Comparison of ENCODE assay signal across 2 cellular contexts in the genomic region with DNA sequence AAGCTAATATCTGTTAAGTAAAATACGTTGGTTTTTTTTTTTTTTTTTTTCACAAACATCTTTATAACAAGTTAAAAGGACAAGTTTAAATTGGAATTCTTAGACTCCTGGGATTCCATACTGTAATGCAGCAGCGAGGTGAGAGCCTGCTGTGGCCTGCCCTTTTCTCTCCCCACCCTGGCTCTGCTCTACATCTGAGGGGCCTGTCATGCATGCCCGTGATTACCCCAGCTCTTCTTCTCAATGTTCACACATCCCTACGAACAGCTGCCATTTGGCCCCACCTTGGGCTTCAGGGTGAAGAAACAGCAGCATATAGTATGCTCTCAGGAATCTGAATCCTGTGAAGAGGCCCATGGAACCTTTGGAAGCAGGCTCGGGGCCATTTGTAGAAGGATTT.
TF ChIP-seq lines count a peak whose summit lies in the region.

No MANE protein-coding gene starts in this region.

TF ChIP-seq in K562, 482 proteins besides CTCF, POLR2A, EP300 and RAD21:
- TF ChIP-seq, protein P1, sequence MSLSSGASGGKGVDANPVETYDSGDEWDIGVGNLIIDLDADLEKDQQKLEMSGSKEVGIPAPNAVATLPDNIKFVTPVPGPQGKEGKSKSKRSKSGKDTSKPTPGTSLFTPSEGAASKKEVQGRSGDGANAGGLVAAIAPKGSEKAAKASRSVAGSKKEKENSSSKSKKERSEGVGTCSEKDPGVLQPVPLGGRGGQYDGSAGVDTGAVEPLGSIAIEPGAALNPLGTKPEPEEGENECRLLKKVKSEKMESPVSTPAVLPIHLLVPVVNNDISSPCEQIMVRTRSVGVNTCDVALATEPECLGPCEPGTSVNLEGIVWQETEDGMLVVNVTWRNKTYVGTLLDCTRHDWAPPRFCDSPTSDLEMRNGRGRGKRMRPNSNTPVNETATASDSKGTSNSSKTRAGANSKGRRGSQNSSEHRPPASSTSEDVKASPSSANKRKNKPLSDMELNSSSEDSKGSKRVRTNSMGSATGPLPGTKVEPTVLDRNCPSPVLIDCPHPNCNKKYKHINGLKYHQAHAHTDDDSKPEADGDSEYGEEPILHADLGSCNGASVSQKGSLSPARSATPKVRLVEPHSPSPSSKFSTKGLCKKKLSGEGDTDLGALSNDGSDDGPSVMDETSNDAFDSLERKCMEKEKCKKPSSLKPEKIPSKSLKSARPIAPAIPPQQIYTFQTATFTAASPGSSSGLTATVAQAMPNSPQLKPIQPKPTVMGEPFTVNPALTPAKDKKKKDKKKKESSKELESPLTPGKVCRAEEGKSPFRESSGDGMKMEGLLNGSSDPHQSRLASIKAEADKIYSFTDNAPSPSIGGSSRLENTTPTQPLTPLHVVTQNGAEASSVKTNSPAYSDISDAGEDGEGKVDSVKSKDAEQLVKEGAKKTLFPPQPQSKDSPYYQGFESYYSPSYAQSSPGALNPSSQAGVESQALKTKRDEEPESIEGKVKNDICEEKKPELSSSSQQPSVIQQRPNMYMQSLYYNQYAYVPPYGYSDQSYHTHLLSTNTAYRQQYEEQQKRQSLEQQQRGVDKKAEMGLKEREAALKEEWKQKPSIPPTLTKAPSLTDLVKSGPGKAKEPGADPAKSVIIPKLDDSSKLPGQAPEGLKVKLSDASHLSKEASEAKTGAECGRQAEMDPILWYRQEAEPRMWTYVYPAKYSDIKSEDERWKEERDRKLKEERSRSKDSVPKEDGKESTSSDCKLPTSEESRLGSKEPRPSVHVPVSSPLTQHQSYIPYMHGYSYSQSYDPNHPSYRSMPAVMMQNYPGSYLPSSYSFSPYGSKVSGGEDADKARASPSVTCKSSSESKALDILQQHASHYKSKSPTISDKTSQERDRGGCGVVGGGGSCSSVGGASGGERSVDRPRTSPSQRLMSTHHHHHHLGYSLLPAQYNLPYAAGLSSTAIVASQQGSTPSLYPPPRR (CRISPR knock-in tag; IDR thresholded peaks at IDR 0.05; ENCODE audit: borderline replicate concordance): no peak
- TF ChIP-seq NR1H2 (CRISPR knock-in tag; IDR thresholded peaks at IDR 0.05) (no peak), NFRKB (IDR thresholded peaks at IDR 0.05; ENCODE audit: low read depth) (no peak), XRCC4 (IDR thresholded peaks at IDR 0.05; ENCODE audit: extremely low read depth, insufficient read depth, insufficient read length) (no peak), NFIX (CRISPR knock-in tag; IDR thresholded peaks at IDR 0.05; ENCODE audit: low read depth) (no peak), ZNF695 (CRISPR knock-in tag; IDR thresholded peaks at IDR 0.05) (no peak), ZNF239 (CRISPR knock-in tag; IDR thresholded peaks at IDR 0.05) (no peak), BCOR (IDR thresholded peaks at IDR 0.05) (no peak), HMGN3 (IDR thresholded peaks at IDR 0.05; ENCODE audit: borderline replicate concordance, extremely low read depth, insufficient read length, low read depth, low read length) (no peak), ZFP30 (CRISPR knock-in tag; IDR thresholded peaks at IDR 0.05; ENCODE audit: borderline replicate concordance) (no peak), CHD4 (IDR thresholded peaks at IDR 0.05; ENCODE audit: insufficient read depth, insufficient replicate concordance, low read depth, low read length, poor library complexity, severe bottlenecking) (no peak)

TF ChIP-seq in HepG2, 621 proteins besides CTCF, POLR2A, EP300 and RAD21:
- TF ChIP-seq ZNF432 (CRISPR knock-in tag; IDR thresholded peaks at IDR 0.05; ENCODE audit: borderline replicate concordance) (no peak), ZBTB7A (CRISPR knock-in tag; IDR thresholded peaks at IDR 0.05) (no peak), ATRX (CRISPR knock-in tag; IDR thresholded peaks at IDR 0.05; ENCODE audit: borderline replicate concordance) (no peak), FLYWCH1 (CRISPR knock-in tag; IDR thresholded peaks at IDR 0.05) (no peak), NFIB (CRISPR knock-in tag; IDR thresholded peaks at IDR 0.05; ENCODE audit: borderline replicate concordance) (no peak), MAF1 (CRISPR knock-in tag; IDR thresholded peaks at IDR 0.05; ENCODE audit: borderline replicate concordance) (no peak), RBFOX2 (IDR thresholded peaks at IDR 0.05; ENCODE audit: low read depth, low read length) (no peak), FOXO1 (CRISPR knock-in tag; IDR thresholded peaks at IDR 0.05) (no peak), ZNF589 (CRISPR knock-in tag; conservative IDR thresholded peaks at IDR 0.05) (no peak), ISL2 (CRISPR knock-in tag; IDR thresholded peaks at IDR 0.05) (no peak), ZNF546 (CRISPR knock-in tag; conservative IDR thresholded peaks at IDR 0.05) (no peak), HNF4G (IDR thresholded peaks at IDR 0.05; ENCODE audit: borderline replicate concordance, low read depth, low read length) (no peak), HNF4G (CRISPR knock-in tag; IDR thresholded peaks at IDR 0.05; ENCODE audit: borderline replicate concordance, low read depth) (no peak), GABPA (IDR thresholded peaks at IDR 0.05; ENCODE audit: low read depth, low read length) (no peak), GABPA (CRISPR knock-in tag; IDR thresholded peaks at IDR 0.05; ENCODE audit: low read depth) (no peak)
- TF ChIP-seq, protein P2, sequence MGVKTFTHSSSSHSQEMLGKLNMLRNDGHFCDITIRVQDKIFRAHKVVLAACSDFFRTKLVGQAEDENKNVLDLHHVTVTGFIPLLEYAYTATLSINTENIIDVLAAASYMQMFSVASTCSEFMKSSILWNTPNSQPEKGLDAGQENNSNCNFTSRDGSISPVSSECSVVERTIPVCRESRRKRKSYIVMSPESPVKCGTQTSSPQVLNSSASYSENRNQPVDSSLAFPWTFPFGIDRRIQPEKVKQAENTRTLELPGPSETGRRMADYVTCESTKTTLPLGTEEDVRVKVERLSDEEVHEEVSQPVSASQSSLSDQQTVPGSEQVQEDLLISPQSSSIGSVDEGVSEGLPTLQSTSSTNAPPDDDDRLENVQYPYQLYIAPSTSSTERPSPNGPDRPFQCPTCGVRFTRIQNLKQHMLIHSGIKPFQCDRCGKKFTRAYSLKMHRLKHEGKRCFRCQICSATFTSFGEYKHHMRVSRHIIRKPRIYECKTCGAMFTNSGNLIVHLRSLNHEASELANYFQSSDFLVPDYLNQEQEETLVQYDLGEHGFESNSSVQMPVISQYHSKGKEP (CRISPR knock-in tag; IDR thresholded peaks at IDR 0.05): no peak
- TF ChIP-seq, protein P3, sequence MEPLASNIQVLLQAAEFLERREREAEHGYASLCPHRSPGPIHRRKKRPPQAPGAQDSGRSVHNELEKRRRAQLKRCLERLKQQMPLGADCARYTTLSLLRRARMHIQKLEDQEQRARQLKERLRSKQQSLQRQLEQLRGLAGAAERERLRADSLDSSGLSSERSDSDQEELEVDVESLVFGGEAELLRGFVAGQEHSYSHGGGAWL (CRISPR knock-in tag; IDR thresholded peaks at IDR 0.05): no peak
